ENCODE assay signal across 16 cellular contexts in genomic region chr7:82694020-82694419, GRCh38.
DNase-seq lines count a peak whose midpoint lies in the region; FAIRE-seq and TF ChIP-seq lines count a peak whose summit lies in the region.
"Had no signal": no experiment of that assay in that cellular context is flagged by ENCODE, and none has a peak within 500 bp of the region (broad histone marks: within the 10 kb centered on the region; RNA-seq: fewer than 3 reads in every experiment).

No MANE protein-coding gene starts in this region.

- no peak overlapping the region for H3K4me3 Mint-ChIP-seq in astrocyte (ENCODE audit: unreplicated experiment)

- no peak overlapping the region for H3K4me2 ChIP-seq in mammary epithelial cell (ENCODE audit: insufficient read depth, low read depth, low read length)
- no peak overlapping the region for H3K4me2 ChIP-seq in astrocyte (ENCODE audit: low read length)
- H3K4me2 ChIP-seq in mesenchymal stem cell (ENCODE audit: low read length, poor library complexity, severe bottlenecking), result no peak overlapping the region

- no peak overlapping the region for H4K8ac ChIP-seq in mesenchymal stem cell (ENCODE audit: low read length)

- dilution Hi-C loops in mammary epithelial cell (cut with HindIII; ENCODE audit: low sequenced_read_pairs), result no loop called here

- no peaks in the 10 kb centered on the region for H3K4me1 ChIP-seq in mammary epithelial cell (ENCODE audit: insufficient read depth, low read length)
- no peaks in the 10 kb centered on the region for H3K4me1 ChIP-seq in breast epithelium
- no peaks in the 10 kb centered on the region for H3K4me1 ChIP-seq in astrocyte (ENCODE audit: insufficient read depth, low read length)
- H3K4me1 ChIP-seq in mesenchymal stem cell (ENCODE audit: control insufficient read depth, insufficient read depth, low read depth, low read length), result no peaks in the 10 kb centered on the region
- H3K4me1 ChIP-seq: BE2C, SJCRH30 had no signal

- no peaks in the 10 kb centered on the region for H3K79me1 ChIP-seq in mesenchymal stem cell (replicated peaks; ENCODE audit: low read length, poor library complexity, severe bottlenecking)

- H3K9ac ChIP-seq in mammary epithelial cell (ENCODE audit: insufficient read depth, low read length) (no peak overlapping the region), astrocyte (ENCODE audit: low read length) (no peak overlapping the region), mesenchymal stem cell (ENCODE audit: low read length) (no peak overlapping the region)

- H3K79me2 ChIP-seq in mammary epithelial cell (ENCODE audit: insufficient read depth, low read length), result no peaks in the 10 kb centered on the region
- H3K79me2 ChIP-seq in astrocyte (ENCODE audit: insufficient read depth, low read length), result no peaks in the 10 kb centered on the region

- intact Hi-C loops in mammary epithelial cell (cut with micrococcal nuclease), result no loop called here
- intact Hi-C loops in breast epithelium (cut with DNase I; ENCODE audit: low total_unique reads), result no loop called here

- TF ChIP-seq POLR2A in breast epithelium (IDR thresholded peaks at IDR 0.05), result no peak

- no peaks in the 10 kb centered on the region for H3K36me3 Mint-ChIP-seq in astrocyte (ENCODE audit: low read depth, unreplicated experiment)
- H3K36me3 Mint-ChIP-seq: CD4-positive, CD25-positive, alpha-beta regulatory T cell had no signal

- no peak overlapping the region for H3K4me3 ChIP-seq in mammary epithelial cell (replicated peaks in 1 of 3; ENCODE audit: insufficient read depth in 1 of 3, low read depth in 2 of 3, low read length in 3 of 3)
- H3K4me3 ChIP-seq in breast epithelium, result no peak overlapping the region
- H3K4me3 ChIP-seq in astrocyte (ENCODE audit: insufficient read depth, low read depth, low read length), result no peak overlapping the region
- no peak overlapping the region for H3K4me3 ChIP-seq in mesenchymal stem cell (ENCODE audit: insufficient read depth in 1 of 2, low read depth in 1 of 2, low read length in 2 of 2)
- H3K4me3 ChIP-seq: GM12878, SJCRH30 had no signal

- no peak overlapping the region for H4K91ac ChIP-seq in mesenchymal stem cell (ENCODE audit: low read length)

- H3K9me3 Mint-ChIP-seq in astrocyte (ENCODE audit: unreplicated experiment), result no peaks in the 10 kb centered on the region

- H3K23ac ChIP-seq in mesenchymal stem cell (ENCODE audit: low read length in 2 of 2), result no peak overlapping the region

- H2AFZ ChIP-seq in mammary epithelial cell (ENCODE audit: low read depth, low read length) (no peak overlapping the region), astrocyte (ENCODE audit: low read depth, low read length) (no peak overlapping the region), mesenchymal stem cell (ENCODE audit: low read depth, low read length) (no peak overlapping the region)

- peak; percentile 52 for FAIRE-seq in astrocyte (lab: Jason Lieb, UNC)

- no peak overlapping the region for H2BK15ac ChIP-seq in mesenchymal stem cell (ENCODE audit: low read depth, poor library complexity, severe bottlenecking)

- no peaks in the 10 kb centered on the region for H3K27me3 ChIP-seq in mammary epithelial cell (ENCODE audit: insufficient read depth, low read length)
- no peaks in the 10 kb centered on the region for H3K27me3 ChIP-seq in breast epithelium
- no peaks in the 10 kb centered on the region for H3K27me3 ChIP-seq in astrocyte (ENCODE audit: insufficient read depth, low read length)
- no peaks in the 10 kb centered on the region for H3K27me3 ChIP-seq in mesenchymal stem cell (ENCODE audit: control insufficient read depth in 1 of 2, insufficient read depth in 1 of 2, low read length in 2 of 2)
- H3K27me3 ChIP-seq: BE2C, SJCRH30 had no signal

- no peaks in the 10 kb centered on the region for H3K36me3 ChIP-seq in mammary epithelial cell (ENCODE audit: insufficient read depth, low read length)
- no peaks in the 10 kb centered on the region for H3K36me3 ChIP-seq in breast epithelium
- no peaks in the 10 kb centered on the region for H3K36me3 ChIP-seq in astrocyte (ENCODE audit: insufficient read depth, low read length)
- no peaks in the 10 kb centered on the region for H3K36me3 ChIP-seq in mesenchymal stem cell (ENCODE audit: control insufficient read depth in 1 of 2, insufficient read depth in 2 of 2, low read depth in 1 of 2, low read length in 2 of 2)
- H3K36me3 ChIP-seq: BE2C, SJCRH30 had no signal

- H3K9me3 ChIP-seq in mammary epithelial cell (replicated peaks; ENCODE audit: insufficient read depth, low read length) (no peaks in the 10 kb centered on the region), breast epithelium (no peaks in the 10 kb centered on the region), astrocyte (ENCODE audit: insufficient read depth, low read depth, low read length) (no peaks in the 10 kb centered on the region), mesenchymal stem cell (ENCODE audit: control insufficient read depth, low read length) (no peaks in the 10 kb centered on the region)
- H3K9me3 ChIP-seq: BE2C had no signal

- H2BK120ac ChIP-seq in mesenchymal stem cell (ENCODE audit: low read depth, low read length), result no peak overlapping the region

- H3K27me3 Mint-ChIP-seq in astrocyte (ENCODE audit: low read depth, unreplicated experiment), result no peaks in the 10 kb centered on the region
- H3K27me3 Mint-ChIP-seq: CD4-positive, CD25-positive, alpha-beta regulatory T cell had no signal

- no peaks in the 10 kb centered on the region for H3K4me1 Mint-ChIP-seq in astrocyte (ENCODE audit: low read depth, unreplicated experiment)
- H3K4me1 Mint-ChIP-seq: CD4-positive, CD25-positive, alpha-beta regulatory T cell had no signal

- no peak overlapping the region for H2AK5ac ChIP-seq in mesenchymal stem cell (ENCODE audit: low read length, severe bottlenecking)

- H3K27ac Mint-ChIP-seq in astrocyte (ENCODE audit: unreplicated experiment), result no peak overlapping the region
- H3K27ac Mint-ChIP-seq: CD4-positive, CD25-positive, alpha-beta regulatory T cell had no signal

- CTCF ChIA-PET in mammary epithelial cell (lab: Charles Lee; ENCODE audit: low non-redundant PET), result no interaction called here

- WGBS in mammary epithelial cell (ENCODE audit: low coverage, missing lambda C conversion rate), result 62% methylated on average over 5 of the region's 5 CpGs
- 85% methylated on average over 5 of the region's 5 CpGs for WGBS in mesenchymal stem cell

- H2BK5ac ChIP-seq in mesenchymal stem cell (ENCODE audit: low read depth, low read length, poor library complexity, severe bottlenecking), result no peak overlapping the region

- H3K18ac ChIP-seq in mesenchymal stem cell (ENCODE audit: low read depth in 1 of 2, low read length in 2 of 2), result no peak overlapping the region

- no peak overlapping the region for H3K4ac ChIP-seq in mesenchymal stem cell (ENCODE audit: low read depth in 1 of 2, low read length in 2 of 2)

- TF ChIP-seq CTCF in mammary epithelial cell (conservative IDR thresholded peaks at IDR 0.05 in 1 of 2, IDR thresholded peaks at IDR 0.05 in 1 of 2; ENCODE audit: extremely low read depth in 1 of 2, insufficient read depth in 1 of 2, low read depth in 1 of 2, low read length in 2 of 2), result no peak
- TF ChIP-seq CTCF in breast epithelium (IDR thresholded peaks at IDR 0.05), result no peak
- TF ChIP-seq CTCF in astrocyte (IDR thresholded peaks at IDR 0.05; ENCODE audit: insufficient read depth, low read depth, low read length), result no peak

- no peak overlapping the region for H3K14ac ChIP-seq in mesenchymal stem cell (ENCODE audit: low read length in 2 of 2)

- in situ Hi-C loops in mammary epithelial cell (cut with MboI; ENCODE audit: low sequenced_read_pairs in 2 of 2), result no loop called here

- no peak overlapping the region for H3K27ac ChIP-seq in mammary epithelial cell (ENCODE audit: insufficient read depth, low read depth, low read length)
- no peak overlapping the region for H3K27ac ChIP-seq in breast epithelium
- no peak overlapping the region for H3K27ac ChIP-seq in astrocyte (ENCODE audit: low read depth, low read length)
- H3K27ac ChIP-seq in mesenchymal stem cell (ENCODE audit: low read length, poor library complexity, severe bottlenecking), result no peak overlapping the region
- H3K27ac ChIP-seq: SJCRH30 had no signal

- no peak overlapping the region for H2BK12ac ChIP-seq in mesenchymal stem cell (ENCODE audit: low read length in 2 of 2)

- H4K20me1 ChIP-seq in mammary epithelial cell (ENCODE audit: insufficient read depth, low read length) (no peaks in the 10 kb centered on the region), astrocyte (ENCODE audit: insufficient read depth, low read length) (no peaks in the 10 kb centered on the region)

- peak; percentile 3 for DNase-seq in mammary epithelial cell
- no peak for DNase-seq in breast epithelium (ENCODE audit: low spot score in 2 of 2)
- DNase-seq in astrocyte (ENCODE audit: low read depth), result peak; percentile 36
- peak; percentile 24 for DNase-seq in mesenchymal stem cell
- DNase-seq in DMS79 treated with DMSO at 0.1 percent for 48 hours (lab: John Stamatoyannopoulos, UW), result no peak
- no peak for DNase-seq in dedifferentiated amniotic fluid mesenchymal stem cell (ENCODE audit: extremely low spot score)
- DNase-seq in NCI-H345 treated with DMSO at 0.1 percent for 48 hours (lab: John Stamatoyannopoulos, UW; ENCODE audit: unreplicated experiment), result no peak
- DNase-seq: BE2C; CD4-positive, CD25-positive, alpha-beta regulatory T cell; DMS153; NCI-H1105 treated with DMSO at 0.1 percent for 48 hours; NCI-H1694 treated with DMSO at 0.1 percent for 48 hours; NCI-H510A treated with DMSO at 0.1 percent for 48 hours; NCI-H774; SJCRH30 had no signal

- no TSS peak for BruUV-seq in mammary epithelial cell (replicated peaks; lab: Mats Ljungman, UMichigan)

Comparison
In these comparisons a context has a peak if more than half of its experiments do, and no peak if none do; other contexts are left out.
1. DNase-seq: peak in mammary epithelial cell (single experiment), astrocyte (single experiment) and mesenchymal stem cell (single experiment); none in breast epithelium (0 of 2), DMS79 treated with DMSO at 0.1 percent for 48 hours (single experiment), dedifferentiated amniotic fluid mesenchymal stem cell (single experiment) and NCI-H345 treated with DMSO at 0.1 percent for 48 hours (single experiment).